ENCODE assay signal across 24 cellular contexts in the genomic region with DNA sequence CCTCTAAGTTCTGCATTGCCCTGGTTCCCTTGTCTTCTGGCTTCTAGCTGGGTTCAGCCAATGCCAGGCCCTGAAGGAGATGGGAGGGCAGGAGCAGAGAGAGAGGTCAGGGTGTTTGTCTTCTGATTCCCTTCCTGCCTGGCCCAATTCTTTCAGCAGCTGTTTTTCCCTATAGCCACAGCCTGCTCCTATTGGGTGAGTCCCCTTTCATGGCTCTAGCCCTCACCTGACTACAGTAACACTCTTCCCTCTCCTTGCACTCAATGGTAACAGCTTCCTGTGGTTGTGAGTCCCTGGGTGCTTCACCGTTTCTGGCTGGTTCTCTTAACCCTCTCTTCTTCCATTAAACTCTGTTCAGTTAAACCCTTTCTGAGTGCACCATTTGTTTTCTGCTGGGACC. TPM values are rescaled to one million over a fixed set of nuclear protein-coding genes. Genes with fewer than 3 reads are reported as not detected.
DNase-seq lines count a peak whose midpoint lies in the region; ATAC-seq, FAIRE-seq and TF ChIP-seq lines count a peak whose summit lies in the region.
"Had no signal": no experiment of that assay in that cellular context is flagged by ENCODE, and none has a peak within 500 bp of the region (broad histone marks: within the 10 kb centered on the region; RNA-seq: fewer than 3 reads in every experiment).

No MANE protein-coding gene starts in this region.

- H3K9me3 ChIP-seq in keratinocyte (ENCODE audit: control insufficient read depth, low read depth, low read length): no peaks in the 10 kb centered on the region
- H3K9me3 ChIP-seq: esophagus squamous epithelium, upper lobe of left lung had no signal

- dilution Hi-C loops in keratinocyte (cut with MboI; ENCODE audit: extremely low pct_ligation_motif_present, low sequenced_read_pairs): no loop called here

- H3K4me3 ChIP-seq in ACC112 (ENCODE audit: low read depth, low read length) (no peak overlapping the region), brain microvascular endothelial cell (ENCODE audit: low read depth, low read length) (no peak overlapping the region), keratinocyte (ENCODE audit: control insufficient read depth in 2 of 3, extremely low read depth in 1 of 3, insufficient read depth in 2 of 3, low read depth in 1 of 3, low read length in 3 of 3) (no peak overlapping the region)
- H3K4me3 ChIP-seq: esophagus squamous epithelium, neural progenitor cell, upper lobe of left lung had no signal

- FAIRE-seq in keratinocyte (lab: Jason Lieb, UNC): peak; percentile 26
- FAIRE-seq: colon, GM19239 had no signal

- H3K9ac ChIP-seq in keratinocyte (ENCODE audit: control insufficient read depth, extremely low read depth, insufficient read depth, low read length): no peak overlapping the region
- H3K9ac ChIP-seq: neural progenitor cell had no signal

- H4K20me1 ChIP-seq in keratinocyte (ENCODE audit: control insufficient read depth, extremely low read depth, insufficient read depth, low read length): no peaks in the 10 kb centered on the region

- peaks cover 16% of the 10 kb centered on the region for H3K27me3 Mint-ChIP-seq in HFFc6 (ENCODE audit: insufficient read depth)

- peaks cover 2% of the 10 kb centered on the region for H3K9me1 ChIP-seq in keratinocyte (ENCODE audit: control insufficient read depth, extremely low read depth, insufficient read depth, low read length)

- H3K27ac Mint-ChIP-seq in HFFc6: peak overlapping the region; percentile 82
- H3K27ac Mint-ChIP-seq: brain; effector memory CD8-positive, alpha-beta T cell; neural progenitor cell; progenitor cell of endocrine pancreas had no signal

- no peaks in the 10 kb centered on the region for H3K36me3 ChIP-seq in ACC112 (ENCODE audit: insufficient read depth, low read length)
- H3K36me3 ChIP-seq in brain microvascular endothelial cell (replicated peaks): no peaks in the 10 kb centered on the region
- H3K36me3 ChIP-seq in keratinocyte (ENCODE audit: control insufficient read depth in 2 of 2, extremely low read depth in 1 of 2, insufficient read depth in 2 of 2, low read length in 2 of 2): no peaks in the 10 kb centered on the region
- H3K36me3 ChIP-seq: esophagus squamous epithelium, neural progenitor cell, upper lobe of left lung had no signal

- in situ Hi-C loops in brain microvascular endothelial cell (cut with HindIII; ENCODE audit: low pct_ligation_motif_present, low sequenced_read_pairs): no loop called here

- H3K4me1 Mint-ChIP-seq in HFFc6 (ENCODE audit: low read depth): peaks cover 33% of the 10 kb centered on the region
- H3K4me1 Mint-ChIP-seq: brain, neural progenitor cell had no signal

- H3K4me1 ChIP-seq in ACC112 (ENCODE audit: control insufficient read depth, insufficient read depth, low read length, unreplicated experiment) (peaks cover 19% of the 10 kb centered on the region), keratinocyte (ENCODE audit: control insufficient read depth, extremely low read depth, insufficient read depth, low read length) (peaks cover 22% of the 10 kb centered on the region)
- H3K4me1 ChIP-seq: neural progenitor cell, upper lobe of left lung had no signal

- H3K9me3 Mint-ChIP-seq in HFFc6: peaks cover under 1% of the 10 kb centered on the region
- H3K9me3 Mint-ChIP-seq: effector memory CD8-positive, alpha-beta T cell; neural progenitor cell had no signal

- TF ChIP-seq CTCF in HFFc6 (IDR thresholded peaks at IDR 0.05): no peak
- no peak for TF ChIP-seq CTCF in brain microvascular endothelial cell (IDR thresholded peaks at IDR 0.05; ENCODE audit: low read depth, low read length, missing control alignments)
- TF ChIP-seq CTCF in keratinocyte (optimal IDR thresholded peaks at IDR 0.05 in 1 of 3, IDR thresholded peaks at IDR 0.05 in 1 of 3, conservative IDR thresholded peaks at IDR 0.05 in 1 of 3; ENCODE audit: extremely low read depth in 1 of 3, insufficient read depth in 2 of 3, low read length in 3 of 3): no peak

- H3K27me3 ChIP-seq in ACC112 (ENCODE audit: insufficient read depth, low read length): no peaks in the 10 kb centered on the region
- no peaks in the 10 kb centered on the region for H3K27me3 ChIP-seq in brain microvascular endothelial cell (replicated peaks)
- H3K27me3 ChIP-seq in keratinocyte (ENCODE audit: control insufficient read depth, extremely low read depth, insufficient read depth, low read length): no peaks in the 10 kb centered on the region
- H3K27me3 ChIP-seq: neural progenitor cell, upper lobe of left lung had no signal

- H3K4me3 Mint-ChIP-seq in HFFc6: no peak overlapping the region; the same call in 1 of the 2 replicates
- H3K4me3 Mint-ChIP-seq: brain; effector memory CD8-positive, alpha-beta T cell; neural progenitor cell had no signal

- H3K27ac ChIP-seq in ACC112 (ENCODE audit: low read depth, low read length) (peak overlapping the region; percentile 30; the same call in 1 of the 2 replicates), brain microvascular endothelial cell (peak overlapping the region; percentile 52), keratinocyte (ENCODE audit: control insufficient read depth, insufficient read depth, low read length) (peak overlapping the region; percentile 27)
- H3K27ac ChIP-seq: C4-2B, esophagus squamous epithelium, neural progenitor cell, upper lobe of left lung had no signal

- H3K79me2 ChIP-seq in ACC112 (ENCODE audit: control insufficient read depth, insufficient read depth, low read length, unreplicated experiment) (no peaks in the 10 kb centered on the region), keratinocyte (ENCODE audit: control insufficient read depth, insufficient read depth, low read length) (no peaks in the 10 kb centered on the region)

- peak overlapping the region; percentile 57 for H3K4me2 ChIP-seq in keratinocyte (ENCODE audit: control insufficient read depth, extremely low read depth, insufficient read depth, low read depth, low read length)
- H3K4me2 ChIP-seq: neural progenitor cell had no signal

- peaks cover 5% of the 10 kb centered on the region; the same call in 1 of the 2 replicates for H3K36me3 Mint-ChIP-seq in HFFc6 (ENCODE audit: low read depth)
- H3K36me3 Mint-ChIP-seq: brain, neural progenitor cell had no signal

- DNase-seq in HFFc6: no peak
- DNase-seq in brain microvascular endothelial cell: no peak
- no peak for DNase-seq in keratinocyte (ENCODE audit: low read depth, low spot score)
- DNase-seq in left colon: no peak
- no peak for DNase-seq in UCSD-AML1 (lab: John Stamatoyannopoulos, UW; ENCODE audit: unreplicated experiment)
- DNase-seq in NCI-H2081 (lab: John Stamatoyannopoulos, UW): no peak
- no peak for DNase-seq in GOT3 (lab: John Stamatoyannopoulos, UW)
- DNase-seq: activated CD4-positive, alpha-beta T cell treated with anti-CD3 and anti-CD28 coated beads, Interleukin-2, amount 50 U/mL, for 48 hours; activated gamma-delta T cell; effector memory CD8-positive, alpha-beta T cell; esophagus squamous epithelium; NCI-H1436 treated with DMSO at 0.1 percent for 48 hours; NCI-H524 treated with DMSO at 0.1 percent for 48 hours; NK-92 treated with Interleukin-12 subunit alpha and Interleukin-12 subunit beta, amount 100 ng/mL, for 24 hours; SHP77 treated with DMSO at 0.1 percent for 48 hours; stimulated activated CD4-positive, alpha-beta T cell treated with anti-CD3 and anti-CD28 coated beads, Interleukin-15, amount 100 ng/mL, for 24 hours had no signal

- no peak overlapping the region for H2AFZ ChIP-seq in ACC112 (ENCODE audit: low read length, unreplicated experiment)
- peak overlapping the region; percentile 52 for H2AFZ ChIP-seq in keratinocyte (ENCODE audit: control insufficient read depth, low read length)
- H2AFZ ChIP-seq: neural progenitor cell had no signal

- intact Hi-C loops in left colon (cut with DNase I, micrococcal nuclease): no loop called here

- no peak for ATAC-seq in left colon
- ATAC-seq: effector memory CD8-positive, alpha-beta T cell had no signal

RNA-seq across cellular contexts. Expression of a gene that starts 17.1 kb away (rescaled TPM):
- total RNA-seq in HFFc6 (2021; fragmentation: NEBNext Ultra II Directional; extraction: Animal tissue kit (Norgen Biotek cat#: 25700)): not detected
- polyA plus RNA-seq in keratinocyte: not detected in 3 replicates
- polyA plus RNA-seq in keratinocyte (2011; ENCODE audit: low read depth): not detected
- polyA plus RNA-seq in keratinocyte (2011; cell fraction: cytosol; rRNA removed): not detected in 2 replicates
- polyA plus RNA-seq in keratinocyte (2011; cell fraction: nucleus; rRNA removed): 0.01 and 0.03 TPM in 2 replicates
- polyA plus RNA-seq in keratinocyte (2012; ENCODE audit: low replicate concordance): 0.01 TPM in 1 of 2 replicates, not detected in the other
- not detected in 3 replicates for polyA minus RNA-seq in keratinocyte
- polyA minus RNA-seq in keratinocyte (2011; cell fraction: cytosol; rRNA and poly(A)+ RNA removed): not detected
- polyA minus RNA-seq in keratinocyte (2011; cell fraction: nucleus; rRNA and poly(A)+ RNA removed): 0.08 TPM in 1 of 2 replicates, not detected in the other
- under 1 TPM; 0.03 to 0.15 TPM for total RNA-seq in left colon
- total RNA-seq: progenitor cell of endocrine pancreas had no signal

RNA-seq across cellular contexts. Expression of a gene that starts 33.5 kb away (rescaled TPM):
- 100 to 1,000 TPM; 105 to 132 (median 121) TPM for total RNA-seq in HFFc6 (2021; fragmentation: NEBNext Ultra II Directional; extraction: Animal tissue kit (Norgen Biotek cat#: 25700))
- polyA plus RNA-seq in keratinocyte: 201 to 324 TPM (median 203 TPM) in 3 replicates
- 92.1 TPM for polyA plus RNA-seq in keratinocyte (2011; ENCODE audit: low read depth)
- 200 and 321 TPM in 2 replicates for polyA plus RNA-seq in keratinocyte (2011; cell fraction: cytosol; rRNA removed)
- 110 and 188 TPM in 2 replicates for polyA plus RNA-seq in keratinocyte (2011; cell fraction: nucleus; rRNA removed)
- polyA plus RNA-seq in keratinocyte (2012; ENCODE audit: low replicate concordance): 181 and 204 TPM in 2 replicates
- 24.9 to 201 TPM (median 79.6 TPM) in 3 replicates for polyA minus RNA-seq in keratinocyte
- 138 TPM for polyA minus RNA-seq in keratinocyte (2011; cell fraction: cytosol; rRNA and poly(A)+ RNA removed)
- 30.4 and 56.4 TPM in 2 replicates for polyA minus RNA-seq in keratinocyte (2011; cell fraction: nucleus; rRNA and poly(A)+ RNA removed)
- 100 to 1,000 TPM; 137 to 168 TPM for total RNA-seq in left colon
